20 cellular contexts compared by ENCODE assay signal in the genomic region with DNA sequence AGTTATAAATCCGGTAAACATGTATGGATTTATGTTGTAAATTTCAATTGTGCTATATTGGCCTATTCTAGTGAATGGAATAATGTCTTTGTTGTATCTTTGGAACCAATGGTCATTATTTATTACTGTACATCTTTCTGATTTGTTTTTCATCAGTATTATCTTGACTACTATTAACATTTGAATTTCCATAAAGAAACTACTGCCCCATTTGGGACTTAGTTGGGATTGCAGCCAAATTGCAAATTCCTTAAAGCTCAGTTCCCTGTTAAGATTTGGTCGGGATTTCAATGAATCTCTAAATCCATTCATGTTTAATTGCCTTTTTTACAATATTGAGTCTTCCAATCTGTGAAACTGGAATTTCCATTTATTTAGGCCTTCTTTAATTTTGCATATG.
DNase-seq lines count a peak whose midpoint lies in the region; ATAC-seq, FAIRE-seq and TF ChIP-seq lines count a peak whose summit lies in the region.
"Had no signal": no experiment of that assay in that cellular context is flagged by ENCODE, and none has a peak within 500 bp of the region (broad histone marks: within the 10 kb centered on the region; RNA-seq: fewer than 3 reads in every experiment).

No MANE protein-coding gene starts in this region.

- H3K4me3 ChIP-seq in DND-41 (ENCODE audit: low read depth in 1 of 2, low read length in 2 of 2) (no peak overlapping the region), Loucy (ENCODE audit: low read length, poor library complexity, severe bottlenecking) (no peak overlapping the region), bronchial epithelial cell (ENCODE audit: low read depth, low read length) (no peak overlapping the region)
- H3K4me3 ChIP-seq: skin epidermis, tibial nerve had no signal

- H3K79me2 ChIP-seq in DND-41 (ENCODE audit: insufficient read depth, low read length) (no peaks in the 10 kb centered on the region), Loucy (ENCODE audit: insufficient read depth, low read length) (no peaks in the 10 kb centered on the region)

- H3K4me1 ChIP-seq in DND-41 (ENCODE audit: insufficient read depth, low read length): no peaks in the 10 kb centered on the region
- H3K4me1 ChIP-seq in Loucy (ENCODE audit: insufficient read depth, low read length, poor library complexity, severe bottlenecking): no peaks in the 10 kb centered on the region
- H3K4me1 ChIP-seq: tibial nerve had no signal

- H3K4me2 ChIP-seq in DND-41 (ENCODE audit: insufficient read depth, low read length) (no peak overlapping the region), Loucy (ENCODE audit: low read depth, low read length, poor library complexity, severe bottlenecking) (no peak overlapping the region)

- no peak for DNase-seq in DND-41
- peak; percentile 5 for DNase-seq in bronchial epithelial cell (ENCODE audit: low read depth)
- no peak for DNase-seq in nephron progenitor cell
- no peak for DNase-seq in NCI-H774 (lab: John Stamatoyannopoulos, UW)
- no peak for DNase-seq in NCI-H187 (lab: John Stamatoyannopoulos, UW)
- DNase-seq: activated naive CD4-positive, alpha-beta T cell treated with anti-CD3 and anti-CD28 coated beads, Interleukin-2, amount 10 ng/mL, durations not matched to agents 7 days and 5 days; activated T-cell treated with anti-CD3 and anti-CD28 coated beads, Interleukin-2, amount 50 U/mL, for 48 hours; GDM1; hippocampal formation; naive thymus-derived CD4-positive, alpha-beta T cell; NCI-H2081; stimulated activated CD4-positive, alpha-beta T cell treated with anti-CD3 and anti-CD28 coated beads, Interleukin-2, amount 100 ng/mL, for 48 hours had no signal

- no peaks in the 10 kb centered on the region for H3K36me3 ChIP-seq in DND-41 (ENCODE audit: insufficient read depth, low read length)
- H3K36me3 ChIP-seq in Loucy (ENCODE audit: insufficient read depth, low read length): no peaks in the 10 kb centered on the region
- no peaks in the 10 kb centered on the region for H3K36me3 ChIP-seq in bronchial epithelial cell (ENCODE audit: control insufficient read depth, insufficient read depth, low read length)
- H3K36me3 ChIP-seq: tibial nerve had no signal

- ATAC-seq in DND-41 (ENCODE audit: insufficient read depth, low read depth) (no peak), GM21737 (IDR thresholded peaks at IDR 0.05; ENCODE audit: unreplicated experiment) (no peak)
- ATAC-seq: activated CD4-positive, CD25-positive, alpha-beta regulatory T cell treated with anti-CD3 and anti-CD28 coated beads, Interleukin-2, amount 50 U/mL, for 24 hours; naive thymus-derived CD4-positive, alpha-beta T cell had no signal

- no peak for FAIRE-seq in bronchial epithelial cell (lab: Jason Lieb, UNC)
- FAIRE-seq: RCC 7860 had no signal

- H2AFZ ChIP-seq in DND-41 (ENCODE audit: low read depth, low read length): no peak overlapping the region
- no peak overlapping the region for H2AFZ ChIP-seq in Loucy (ENCODE audit: low read length)

- H3K27me3 Mint-ChIP-seq in nephron progenitor cell (ENCODE audit: low read depth, poor library complexity): no peaks in the 10 kb centered on the region
- H3K27me3 Mint-ChIP-seq: activated naive CD4-positive, alpha-beta T cell treated with anti-CD3 and anti-CD28 coated beads, Interleukin-2, amount 10 ng/mL, durations not matched to agents 7 days and 5 days; IgD-negative memory B cell; naive thymus-derived CD4-positive, alpha-beta T cell; stimulated activated naive CD8-positive, alpha-beta T cell treated with anti-CD3 and anti-CD28 coated beads, Interleukin-15, Interleukin-2, amounts not matched to agents 100 ng/mL and 50 ng/mL, for 24 hours had no signal

- H4K20me1 ChIP-seq in DND-41 (ENCODE audit: insufficient read depth, low read length) (no peaks in the 10 kb centered on the region), Loucy (ENCODE audit: insufficient read depth, low read length, poor library complexity, severe bottlenecking) (no peaks in the 10 kb centered on the region)

- no peaks in the 10 kb centered on the region for H3K27me3 ChIP-seq in DND-41 (ENCODE audit: insufficient read depth, low read length, poor library complexity)
- no peaks in the 10 kb centered on the region for H3K27me3 ChIP-seq in Loucy (ENCODE audit: insufficient read depth, low read length, poor library complexity, severe bottlenecking)
- no peaks in the 10 kb centered on the region for H3K27me3 ChIP-seq in bronchial epithelial cell (ENCODE audit: control insufficient read depth, insufficient read depth, low read length)
- H3K27me3 ChIP-seq: tibial nerve had no signal

- H3K9me3 ChIP-seq in DND-41 (ENCODE audit: insufficient read depth, low read length, severe bottlenecking) (no peaks in the 10 kb centered on the region), Loucy (ENCODE audit: insufficient read depth, low read depth, low read length) (no peaks in the 10 kb centered on the region)
- H3K9me3 ChIP-seq: tibial nerve had no signal

- H3K9me3 Mint-ChIP-seq in nephron progenitor cell: no peaks in the 10 kb centered on the region

- no peaks in the 10 kb centered on the region for H3F3A ChIP-seq in Loucy (ENCODE audit: low read depth)

- no peak overlapping the region for H3K4me3 Mint-ChIP-seq in nephron progenitor cell
- H3K4me3 Mint-ChIP-seq: activated naive CD4-positive, alpha-beta T cell treated with anti-CD3 and anti-CD28 coated beads, Interleukin-2, amount 10 ng/mL, durations not matched to agents 7 days and 5 days; IgD-negative memory B cell; naive thymus-derived CD4-positive, alpha-beta T cell; stimulated activated naive CD8-positive, alpha-beta T cell treated with anti-CD3 and anti-CD28 coated beads, Interleukin-15, Interleukin-2, amounts not matched to agents 100 ng/mL and 50 ng/mL, for 24 hours had no signal

- H3K4me1 Mint-ChIP-seq in nephron progenitor cell: no peaks in the 10 kb centered on the region
- H3K4me1 Mint-ChIP-seq: activated naive CD4-positive, alpha-beta T cell treated with anti-CD3 and anti-CD28 coated beads, Interleukin-2, amount 10 ng/mL, durations not matched to agents 7 days and 5 days; IgD-negative memory B cell; naive thymus-derived CD4-positive, alpha-beta T cell had no signal

- H3K36me3 Mint-ChIP-seq in nephron progenitor cell (ENCODE audit: low read depth): no peaks in the 10 kb centered on the region
- H3K36me3 Mint-ChIP-seq: activated naive CD4-positive, alpha-beta T cell treated with anti-CD3 and anti-CD28 coated beads, Interleukin-2, amount 10 ng/mL, durations not matched to agents 7 days and 5 days; IgD-negative memory B cell; naive thymus-derived CD4-positive, alpha-beta T cell had no signal

- H3K9me2 ChIP-seq in Loucy (replicated peaks; ENCODE audit: low read depth, low read length): no peaks in the 10 kb centered on the region

- no peak overlapping the region for H3K27ac Mint-ChIP-seq in nephron progenitor cell
- H3K27ac Mint-ChIP-seq: activated naive CD4-positive, alpha-beta T cell treated with anti-CD3 and anti-CD28 coated beads, Interleukin-2, amount 10 ng/mL, durations not matched to agents 7 days and 5 days; IgD-negative memory B cell; naive thymus-derived CD4-positive, alpha-beta T cell; stimulated activated naive CD8-positive, alpha-beta T cell treated with anti-CD3 and anti-CD28 coated beads, Interleukin-15, Interleukin-2, amounts not matched to agents 100 ng/mL and 50 ng/mL, for 24 hours had no signal

- H3K9ac ChIP-seq in DND-41 (ENCODE audit: low read depth, low read length): no peak overlapping the region
- H3K9ac ChIP-seq in Loucy (ENCODE audit: low read depth, low read length, poor library complexity, severe bottlenecking): no peak overlapping the region

- H3K27ac ChIP-seq in DND-41 (ENCODE audit: low read length): no peak overlapping the region
- H3K27ac ChIP-seq: skin epidermis, tibial nerve had no signal

- peak; percentile 37 for TF ChIP-seq CTCF in DND-41 (IDR thresholded peaks at IDR 0.05; ENCODE audit: borderline replicate concordance, extremely low read depth, low read length, poor library complexity, severe bottlenecking)
- 0 out of 2 replicates have a peak, but pooled peaks have one; percentile 10 for TF ChIP-seq CTCF in Loucy (conservative IDR thresholded peaks at IDR 0.05; ENCODE audit: low read length)
- TF ChIP-seq CTCF in bronchial epithelial cell (IDR thresholded peaks at IDR 0.05; ENCODE audit: insufficient read depth, low read length, severe bottlenecking): no peak
- TF ChIP-seq CTCF in nephron progenitor cell (IDR thresholded peaks at IDR 0.05): peak; percentile 8
